ENCODE assay signal across 9 cellular contexts in genomic region chr1:243343970-243344749, GRCh38.
A peak's percentile ranks its signal among the peaks of the same experiment; 100 is the strongest.
DNase-seq lines count a peak whose midpoint lies in the region; ATAC-seq and TF ChIP-seq lines count a peak whose summit lies in the region.
"Had no signal": no experiment of that assay in that cellular context is flagged by ENCODE, and none has a peak within 500 bp of the region (broad histone marks: within the 10 kb centered on the region; RNA-seq: fewer than 3 reads in every experiment).

No MANE protein-coding gene starts in this region.

- no peaks in the 10 kb centered on the region for H3K27me3 Mint-ChIP-seq in activated CD4-positive, alpha-beta T cell treated with anti-CD3 and anti-CD28 coated beads, Interleukin-2, amount 10 ng/mL, durations not matched to agents 24 days and 14 days
- H3K27me3 Mint-ChIP-seq in stimulated activated naive CD8-positive, alpha-beta T cell treated with anti-CD3 and anti-CD28 coated beads, Interleukin-15, amount 100 ng/mL, for 72 hours, result no peaks in the 10 kb centered on the region

- no peaks in the 10 kb centered on the region for H3K27me3 ChIP-seq in kidney epithelial cell (ENCODE audit: control insufficient read depth, insufficient read depth, low read length)
- H3K27me3 ChIP-seq in vagina, result no peaks in the 10 kb centered on the region
- H3K27me3 ChIP-seq: BLaER1 treated with 17β-estradiol and CSF1 and Interleukin-3, amounts not matched to agents 10 nM and 100 nM had no signal

- no peak overlapping the region for H3K27ac ChIP-seq in vagina
- H3K27ac ChIP-seq: BLaER1 treated with 17β-estradiol and CSF1 and Interleukin-3, amounts not matched to agents 10 nM and 100 nM had no signal

- in situ Hi-C loops in astrocyte of the cerebellum (cut with HindIII; ENCODE audit: low sequenced_read_pairs), result loop anchor here (25.0 kb wide), 1 partner anchor 882 kb away; no protein-coding TSS in a partner anchor

- DNase-seq in activated CD4-positive, alpha-beta T cell treated with anti-CD3 and anti-CD28 coated beads, Interleukin-2, amount 10 ng/mL, durations not matched to agents 24 days and 14 days, result peak; percentile 66
- DNase-seq in activated CD4-positive, alpha-beta T cell treated with anti-CD3 and anti-CD28 coated beads, Interleukin-2, amount 50 U/mL, for 4 hours, result no peak
- peak; percentile 61 for DNase-seq in NCI-H345 treated with DMSO at 0.1 percent for 48 hours (lab: John Stamatoyannopoulos, UW; ENCODE audit: unreplicated experiment)
- DNase-seq in astrocyte of the cerebellum (ENCODE audit: low read depth), result peak; percentile 19
- DNase-seq in kidney epithelial cell (ENCODE audit: low read depth), result peak; percentile 25
- DNase-seq in vagina (ENCODE audit: extremely low spot score in 2 of 2), result no peak
- no peak for DNase-seq in stimulated activated naive CD8-positive, alpha-beta T cell treated with anti-CD3 and anti-CD28 coated beads, Interleukin-15, amount 100 ng/mL, for 72 hours

- no peaks in the 10 kb centered on the region for H3K4me1 ChIP-seq in vagina
- H3K4me1 ChIP-seq: BLaER1 treated with 17β-estradiol and CSF1 and Interleukin-3, amounts not matched to agents 10 nM and 100 nM had no signal

- H3K4me3 ChIP-seq in astrocyte of the cerebellum (ENCODE audit: low read depth, low read length) (no peak overlapping the region), kidney epithelial cell (ENCODE audit: low read depth, low read length) (no peak overlapping the region), vagina (no peak overlapping the region)
- H3K4me3 ChIP-seq: BLaER1 treated with 17β-estradiol and CSF1 and Interleukin-3, amounts not matched to agents 10 nM and 100 nM had no signal

- H3K9me3 Mint-ChIP-seq in activated CD4-positive, alpha-beta T cell treated with anti-CD3 and anti-CD28 coated beads, Interleukin-2, amount 10 ng/mL, durations not matched to agents 24 days and 14 days, result no peaks in the 10 kb centered on the region
- no peaks in the 10 kb centered on the region for H3K9me3 Mint-ChIP-seq in stimulated activated naive CD8-positive, alpha-beta T cell treated with anti-CD3 and anti-CD28 coated beads, Interleukin-15, amount 100 ng/mL, for 72 hours

- no peaks in the 10 kb centered on the region for H3K36me3 ChIP-seq in kidney epithelial cell (ENCODE audit: control insufficient read depth, insufficient read depth, low read length)
- no peaks in the 10 kb centered on the region for H3K36me3 ChIP-seq in vagina

- peaks cover 2% of the 10 kb centered on the region for H3K4me1 Mint-ChIP-seq in activated CD4-positive, alpha-beta T cell treated with anti-CD3 and anti-CD28 coated beads, Interleukin-2, amount 10 ng/mL, durations not matched to agents 24 days and 14 days
- peaks cover 6% of the 10 kb centered on the region for H3K4me1 Mint-ChIP-seq in stimulated activated naive CD8-positive, alpha-beta T cell treated with anti-CD3 and anti-CD28 coated beads, Interleukin-15, amount 100 ng/mL, for 72 hours

- H3K4me3 Mint-ChIP-seq in activated CD4-positive, alpha-beta T cell treated with anti-CD3 and anti-CD28 coated beads, Interleukin-2, amount 10 ng/mL, durations not matched to agents 24 days and 14 days, result no peak overlapping the region
- H3K4me3 Mint-ChIP-seq in stimulated activated naive CD8-positive, alpha-beta T cell treated with anti-CD3 and anti-CD28 coated beads, Interleukin-15, amount 100 ng/mL, for 72 hours, result no peak overlapping the region

- TF ChIP-seq CTCF in astrocyte of the cerebellum (IDR thresholded peaks at IDR 0.05; ENCODE audit: low read depth, low read length, missing control alignments) (peak; percentile 57), kidney epithelial cell (IDR thresholded peaks at IDR 0.05; ENCODE audit: insufficient read depth, low read length, poor library complexity, severe bottlenecking) (peak; percentile 64), vagina (IDR thresholded peaks at IDR 0.05) (peak; percentile 47 to 65 (median 64))

- no peak overlapping the region for H3K27ac Mint-ChIP-seq in activated CD4-positive, alpha-beta T cell treated with anti-CD3 and anti-CD28 coated beads, Interleukin-2, amount 10 ng/mL, durations not matched to agents 24 days and 14 days
- H3K27ac Mint-ChIP-seq in stimulated activated naive CD8-positive, alpha-beta T cell treated with anti-CD3 and anti-CD28 coated beads, Interleukin-15, amount 100 ng/mL, for 72 hours, result no peak overlapping the region

- peak; percentile 70 for ATAC-seq in HG03354 (IDR thresholded peaks at IDR 0.05; ENCODE audit: poor library complexity, severe bottlenecking, unreplicated experiment)
- no peak for ATAC-seq in stimulated activated naive CD8-positive, alpha-beta T cell treated with anti-CD3 and anti-CD28 coated beads, Interleukin-15, amount 100 ng/mL, for 72 hours

- H3K36me3 Mint-ChIP-seq in activated CD4-positive, alpha-beta T cell treated with anti-CD3 and anti-CD28 coated beads, Interleukin-2, amount 10 ng/mL, durations not matched to agents 24 days and 14 days (ENCODE audit: low read depth), result peaks cover 3% of the 10 kb centered on the region

- TF ChIP-seq POLR2A in vagina (IDR thresholded peaks at IDR 0.05), result no peak

- intact Hi-C loops in activated CD4-positive, alpha-beta T cell treated with anti-CD3 and anti-CD28 coated beads, Interleukin-2, amount 10 ng/mL, durations not matched to agents 24 days and 14 days (cut with micrococcal nuclease), result loop anchor here (1.0 to 10.0 kb wide), 8 partner anchors 65 to 929 kb away; partner anchors contain the start of gene AKT3
- intact Hi-C loops in vagina (cut with DNase I), result no loop called here

- no peaks in the 10 kb centered on the region for H3K9me3 ChIP-seq in vagina
- H3K9me3 ChIP-seq: BLaER1 treated with 17β-estradiol and CSF1 and Interleukin-3, amounts not matched to agents 10 nM and 100 nM had no signal

Comparison
In these comparisons a context has a peak if more than half of its experiments do, and no peak if none do; other contexts are left out.
1. DNase-seq: peak in activated CD4-positive, alpha-beta T cell treated with anti-CD3 and anti-CD28 coated beads, Interleukin-2, amount 10 ng/mL, durations not matched to agents 24 days and 14 days (single experiment), NCI-H345 treated with DMSO at 0.1 percent for 48 hours (single experiment), astrocyte of the cerebellum (single experiment) and kidney epithelial cell (single experiment); none in activated CD4-positive, alpha-beta T cell treated with anti-CD3 and anti-CD28 coated beads, Interleukin-2, amount 50 U/mL, for 4 hours (0 of 2), vagina (0 of 2) and stimulated activated naive CD8-positive, alpha-beta T cell treated with anti-CD3 and anti-CD28 coated beads, Interleukin-15, amount 100 ng/mL, for 72 hours (0 of 2).
2. Peak in every context shown above with its lines, with median percentiles within 50 percentile points of each other: CTCF ChIP-seq.